10 cellular contexts compared by ENCODE assay signal in genomic region chr20:47315339-47315662, GRCh38. TPM values are rescaled to one million over a fixed set of nuclear protein-coding genes. Genes with fewer than 3 reads are reported as not detected.
A peak's percentile ranks its signal among the peaks of the same experiment; 100 is the strongest.
DNase-seq lines count a peak whose midpoint lies in the region; ATAC-seq, FAIRE-seq and TF ChIP-seq lines count a peak whose summit lies in the region.
"Had no signal": no experiment of that assay in that cellular context is flagged by ENCODE, and none has a peak within 500 bp of the region (broad histone marks: within the 10 kb centered on the region; RNA-seq: fewer than 3 reads in every experiment).

No MANE protein-coding gene starts in this region.

- no peaks in the 10 kb centered on the region for H3K9me3 Mint-ChIP-seq in mesothelial cell of epicardium

- 53 to 70% (median 63%) methylated on average over 4 of the region's 4 CpGs for WGBS in heart left ventricle, 4 donors

- DNase-seq in heart left ventricle: no peak
- no peak for DNase-seq in cardiac septum (ENCODE audit: low spot score)
- peak; percentile 60 for DNase-seq in bronchial epithelial cell (ENCODE audit: low read depth)
- no peak for DNase-seq in mesothelial cell of epicardium (ENCODE audit: low spot score in 2 of 2, unreplicated experiment in 2 of 2)
- DNase-seq in vagina (ENCODE audit: extremely low spot score in 2 of 2): no peak
- DNase-seq in stimulated activated CD8-positive, alpha-beta memory T cell treated with anti-CD3 and anti-CD28 coated beads, Interleukin-4, amount 100 ng/mL, for 48 hours: no peak
- DNase-seq in superior temporal gyrus (ENCODE audit: extremely low spot score): no peak
- no peak for DNase-seq in AG20443 (ENCODE audit: low spot score)
- DNase-seq: head of caudate nucleus had no signal

- H3K9me3 ChIP-seq in heart left ventricle (no peaks in the 10 kb centered on the region), vagina (no peaks in the 10 kb centered on the region)

- peaks cover 11% of the 10 kb centered on the region for H3K36me3 Mint-ChIP-seq in mesothelial cell of epicardium

- peaks cover 0 to 16% (median 0%) of the 10 kb centered on the region in 9 donors for H3K36me3 ChIP-seq in heart left ventricle
- peaks cover 14% of the 10 kb centered on the region for H3K36me3 ChIP-seq in bronchial epithelial cell (ENCODE audit: control insufficient read depth, insufficient read depth, low read length)
- peaks cover 0 to 4% of the 10 kb centered on the region in 2 donors for H3K36me3 ChIP-seq in vagina

- H3K4me3 ChIP-seq in heart left ventricle: no peak overlapping the region
- no peak overlapping the region for H3K4me3 ChIP-seq in bronchial epithelial cell (ENCODE audit: low read depth, low read length)
- H3K4me3 ChIP-seq in vagina: no peak overlapping the region

- H3K4me1 Mint-ChIP-seq in mesothelial cell of epicardium: peaks cover 61% of the 10 kb centered on the region

- H3K4me3 Mint-ChIP-seq in mesothelial cell of epicardium: no peak overlapping the region

- H3K4me1 ChIP-seq in heart left ventricle (peaks cover 13 to 82% (median 63%) of the 10 kb centered on the region in 12 donors), vagina (peaks cover 64% of the 10 kb centered on the region)

- no peaks in the 10 kb centered on the region for H3K27me3 ChIP-seq in heart left ventricle
- H3K27me3 ChIP-seq in bronchial epithelial cell (ENCODE audit: control insufficient read depth, insufficient read depth, low read length): no peaks in the 10 kb centered on the region
- H3K27me3 ChIP-seq in vagina: no peaks in the 10 kb centered on the region

- intact Hi-C loops in heart left ventricle (cut with DNase I): loop anchor here in 4 of 10 donors (5.0 kb wide), 3 partner anchors 38 to 47 kb away; no protein-coding TSS in a partner anchor
- intact Hi-C loops in cardiac septum (cut with DNase I): no loop called here
- intact Hi-C loops in vagina (cut with DNase I): loop anchor here (5.0 kb wide), 1 partner anchor 38 kb away; no protein-coding TSS in a partner anchor

- H3K27ac ChIP-seq in heart left ventricle (peak overlapping the region; percentile 95 to 100 (median 98)), vagina (peak overlapping the region; percentile 99)

- TF ChIP-seq CTCF in heart left ventricle (IDR thresholded peaks at IDR 0.05): no peak
- no peak for TF ChIP-seq CTCF in bronchial epithelial cell (IDR thresholded peaks at IDR 0.05; ENCODE audit: insufficient read depth, low read length, severe bottlenecking)
- TF ChIP-seq CTCF in mesothelial cell of epicardium (IDR thresholded peaks at IDR 0.05; ENCODE audit: unreplicated experiment): no peak
- no peak for TF ChIP-seq CTCF in vagina (IDR thresholded peaks at IDR 0.05)

- no peaks in the 10 kb centered on the region for H3K27me3 Mint-ChIP-seq in mesothelial cell of epicardium (ENCODE audit: low read depth)

- no peak for FAIRE-seq in bronchial epithelial cell (lab: Jason Lieb, UNC)
- FAIRE-seq: G401.6 had no signal

- TF ChIP-seq POLR2A in heart left ventricle (IDR thresholded peaks at IDR 0.05): no peak
- TF ChIP-seq POLR2A in vagina (IDR thresholded peaks at IDR 0.05): no peak

- peak overlapping the region; percentile 100 for H3K27ac Mint-ChIP-seq in mesothelial cell of epicardium

- no peak for ATAC-seq in heart left ventricle

RNA-seq across cellular contexts. Expression of gene ZMYND8, which starts 41.2 kb away (rescaled TPM):
- total RNA-seq in heart left ventricle (10 to 100 TPM; 21.7 to 46.4 (median 28.9) TPM), cardiac septum (25.7 TPM), bronchial epithelial cell (13.4 and 14.7 TPM in 2 replicates), mesothelial cell of epicardium (119 to 120 TPM (median 119 TPM) in 3 replicates), vagina (91.1 TPM)
- polyA plus RNA-seq in heart left ventricle: 10 to 100 TPM; 11.3 to 11.9 TPM
